ENCODE assay signal across 22 cellular contexts in genomic region chr2:1812926-1813325, GRCh38.
"Had no signal": no experiment of that assay in that cellular context is flagged by ENCODE, and none has a peak within 500 bp of the region (broad histone marks: within the 10 kb centered on the region; RNA-seq: fewer than 3 reads in every experiment).

No MANE protein-coding gene starts in this region.

- H3K9me3 Mint-ChIP-seq: immature natural killer cell, nephron had no signal

- H3K9me3 ChIP-seq: colonic mucosa, esophagus squamous epithelium, gastroesophageal sphincter, ovary, suprapubic skin, thyroid gland had no signal

- H3K4me3 Mint-ChIP-seq: immature natural killer cell, naive B cell, nephron had no signal

- H3K36me3 Mint-ChIP-seq: immature natural killer cell, naive B cell had no signal

- H3K4me3 ChIP-seq: colonic mucosa, esophagus squamous epithelium, gastroesophageal sphincter, lung, ovary, suprapubic skin, thyroid gland had no signal

- H3K27ac Mint-ChIP-seq: immature natural killer cell, progenitor cell of endocrine pancreas had no signal

- FAIRE-seq: small intestine had no signal

- H3K4me1 ChIP-seq: colonic mucosa had no signal

- H3K36me3 ChIP-seq: colonic mucosa, esophagus squamous epithelium, gastroesophageal sphincter, ovary, suprapubic skin, thyroid gland had no signal

- H3K27ac ChIP-seq: colonic mucosa, esophagus squamous epithelium, gastroesophageal sphincter, ovary, suprapubic skin, thyroid gland had no signal

- ATAC-seq: gastroesophageal sphincter, left colon, left ventricle myocardium superior, right cardiac atrium had no signal

- H3K27me3 ChIP-seq: colonic mucosa, gastroesophageal sphincter, ovary, suprapubic skin, thyroid gland had no signal

- DNase-seq: cerebellar nuclear complex; colonic mucosa; dermis blood vessel endothelial cell; esophagus squamous epithelium; foreskin fibroblast; glutamatergic neuron; immature natural killer cell; left colon; left ventricle myocardium superior; mesendoderm; naive B cell; ovary; small intestine; stimulated activated CD4-positive, alpha-beta T cell treated with anti-CD3 and anti-CD28 coated beads, Interleukin-2, amount 100 ng/mL, for 48 hours; stimulated activated naive CD4-positive, alpha-beta T cell treated with Interleukin-2 at 50 U/mL for 16 hours; thyroid gland had no signal
